1 cellular context compared by ENCODE assay signal in the genomic region with DNA sequence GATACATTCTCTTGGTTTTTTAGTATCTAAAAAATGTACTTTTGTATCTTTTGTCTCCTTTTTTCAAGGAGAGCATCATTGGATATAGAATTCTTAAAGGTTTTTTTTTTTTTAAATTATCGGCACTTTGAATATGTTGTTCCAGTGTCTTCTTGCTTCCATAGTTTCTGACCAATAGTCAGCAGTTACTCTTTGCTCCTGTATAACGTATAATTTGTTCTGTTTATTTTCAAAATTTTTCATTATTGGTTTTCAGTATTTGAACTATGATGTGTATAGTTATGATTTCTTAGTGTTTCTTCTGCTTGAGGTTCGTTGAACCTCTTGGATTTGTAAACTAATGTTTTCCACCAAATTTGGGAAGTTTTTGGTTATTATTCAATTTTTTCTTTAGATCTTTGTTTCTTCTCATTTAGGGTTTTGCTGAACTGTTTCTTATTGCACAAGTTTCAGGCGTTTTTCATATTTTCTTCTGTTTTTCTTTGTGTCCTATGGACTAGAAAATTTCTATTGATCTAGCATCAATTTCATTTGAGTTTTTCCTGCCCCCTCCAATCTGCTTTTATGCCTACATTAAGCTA.
TF ChIP-seq lines count a peak whose summit lies in the region.

No MANE protein-coding gene starts in this region.

TF ChIP-seq in H1, 55 proteins besides CTCF, POLR2A, EP300 and RAD21 (continued from another document):
- TF ChIP-seq, protein P1, sequence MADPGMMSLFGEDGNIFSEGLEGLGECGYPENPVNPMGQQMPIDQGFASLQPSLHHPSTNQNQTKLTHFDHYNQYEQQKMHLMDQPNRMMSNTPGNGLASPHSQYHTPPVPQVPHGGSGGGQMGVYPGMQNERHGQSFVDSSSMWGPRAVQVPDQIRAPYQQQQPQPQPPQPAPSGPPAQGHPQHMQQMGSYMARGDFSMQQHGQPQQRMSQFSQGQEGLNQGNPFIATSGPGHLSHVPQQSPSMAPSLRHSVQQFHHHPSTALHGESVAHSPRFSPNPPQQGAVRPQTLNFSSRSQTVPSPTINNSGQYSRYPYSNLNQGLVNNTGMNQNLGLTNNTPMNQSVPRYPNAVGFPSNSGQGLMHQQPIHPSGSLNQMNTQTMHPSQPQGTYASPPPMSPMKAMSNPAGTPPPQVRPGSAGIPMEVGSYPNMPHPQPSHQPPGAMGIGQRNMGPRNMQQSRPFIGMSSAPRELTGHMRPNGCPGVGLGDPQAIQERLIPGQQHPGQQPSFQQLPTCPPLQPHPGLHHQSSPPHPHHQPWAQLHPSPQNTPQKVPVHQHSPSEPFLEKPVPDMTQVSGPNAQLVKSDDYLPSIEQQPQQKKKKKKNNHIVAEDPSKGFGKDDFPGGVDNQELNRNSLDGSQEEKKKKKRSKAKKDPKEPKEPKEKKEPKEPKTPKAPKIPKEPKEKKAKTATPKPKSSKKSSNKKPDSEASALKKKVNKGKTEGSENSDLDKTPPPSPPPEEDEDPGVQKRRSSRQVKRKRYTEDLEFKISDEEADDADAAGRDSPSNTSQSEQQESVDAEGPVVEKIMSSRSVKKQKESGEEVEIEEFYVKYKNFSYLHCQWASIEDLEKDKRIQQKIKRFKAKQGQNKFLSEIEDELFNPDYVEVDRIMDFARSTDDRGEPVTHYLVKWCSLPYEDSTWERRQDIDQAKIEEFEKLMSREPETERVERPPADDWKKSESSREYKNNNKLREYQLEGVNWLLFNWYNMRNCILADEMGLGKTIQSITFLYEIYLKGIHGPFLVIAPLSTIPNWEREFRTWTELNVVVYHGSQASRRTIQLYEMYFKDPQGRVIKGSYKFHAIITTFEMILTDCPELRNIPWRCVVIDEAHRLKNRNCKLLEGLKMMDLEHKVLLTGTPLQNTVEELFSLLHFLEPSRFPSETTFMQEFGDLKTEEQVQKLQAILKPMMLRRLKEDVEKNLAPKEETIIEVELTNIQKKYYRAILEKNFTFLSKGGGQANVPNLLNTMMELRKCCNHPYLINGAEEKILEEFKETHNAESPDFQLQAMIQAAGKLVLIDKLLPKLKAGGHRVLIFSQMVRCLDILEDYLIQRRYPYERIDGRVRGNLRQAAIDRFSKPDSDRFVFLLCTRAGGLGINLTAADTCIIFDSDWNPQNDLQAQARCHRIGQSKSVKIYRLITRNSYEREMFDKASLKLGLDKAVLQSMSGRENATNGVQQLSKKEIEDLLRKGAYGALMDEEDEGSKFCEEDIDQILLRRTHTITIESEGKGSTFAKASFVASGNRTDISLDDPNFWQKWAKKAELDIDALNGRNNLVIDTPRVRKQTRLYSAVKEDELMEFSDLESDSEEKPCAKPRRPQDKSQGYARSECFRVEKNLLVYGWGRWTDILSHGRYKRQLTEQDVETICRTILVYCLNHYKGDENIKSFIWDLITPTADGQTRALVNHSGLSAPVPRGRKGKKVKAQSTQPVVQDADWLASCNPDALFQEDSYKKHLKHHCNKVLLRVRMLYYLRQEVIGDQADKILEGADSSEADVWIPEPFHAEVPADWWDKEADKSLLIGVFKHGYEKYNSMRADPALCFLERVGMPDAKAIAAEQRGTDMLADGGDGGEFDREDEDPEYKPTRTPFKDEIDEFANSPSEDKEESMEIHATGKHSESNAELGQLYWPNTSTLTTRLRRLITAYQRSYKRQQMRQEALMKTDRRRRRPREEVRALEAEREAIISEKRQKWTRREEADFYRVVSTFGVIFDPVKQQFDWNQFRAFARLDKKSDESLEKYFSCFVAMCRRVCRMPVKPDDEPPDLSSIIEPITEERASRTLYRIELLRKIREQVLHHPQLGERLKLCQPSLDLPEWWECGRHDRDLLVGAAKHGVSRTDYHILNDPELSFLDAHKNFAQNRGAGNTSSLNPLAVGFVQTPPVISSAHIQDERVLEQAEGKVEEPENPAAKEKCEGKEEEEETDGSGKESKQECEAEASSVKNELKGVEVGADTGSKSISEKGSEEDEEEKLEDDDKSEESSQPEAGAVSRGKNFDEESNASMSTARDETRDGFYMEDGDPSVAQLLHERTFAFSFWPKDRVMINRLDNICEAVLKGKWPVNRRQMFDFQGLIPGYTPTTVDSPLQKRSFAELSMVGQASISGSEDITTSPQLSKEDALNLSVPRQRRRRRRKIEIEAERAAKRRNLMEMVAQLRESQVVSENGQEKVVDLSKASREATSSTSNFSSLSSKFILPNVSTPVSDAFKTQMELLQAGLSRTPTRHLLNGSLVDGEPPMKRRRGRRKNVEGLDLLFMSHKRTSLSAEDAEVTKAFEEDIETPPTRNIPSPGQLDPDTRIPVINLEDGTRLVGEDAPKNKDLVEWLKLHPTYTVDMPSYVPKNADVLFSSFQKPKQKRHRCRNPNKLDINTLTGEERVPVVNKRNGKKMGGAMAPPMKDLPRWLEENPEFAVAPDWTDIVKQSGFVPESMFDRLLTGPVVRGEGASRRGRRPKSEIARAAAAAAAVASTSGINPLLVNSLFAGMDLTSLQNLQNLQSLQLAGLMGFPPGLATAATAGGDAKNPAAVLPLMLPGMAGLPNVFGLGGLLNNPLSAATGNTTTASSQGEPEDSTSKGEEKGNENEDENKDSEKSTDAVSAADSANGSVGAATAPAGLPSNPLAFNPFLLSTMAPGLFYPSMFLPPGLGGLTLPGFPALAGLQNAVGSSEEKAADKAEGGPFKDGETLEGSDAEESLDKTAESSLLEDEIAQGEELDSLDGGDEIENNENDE (IDR thresholded peaks at IDR 0.05; ENCODE audit: insufficient replicate concordance, low read length): no peak
- TF ChIP-seq RNF2 (IDR thresholded peaks at IDR 0.05; ENCODE audit: borderline replicate concordance, low read depth, low read length, missing control alignments, poor library complexity, severe bottlenecking) (no peak), SAP30 (IDR thresholded peaks at IDR 0.05; ENCODE audit: insufficient read depth, insufficient replicate concordance, low read length) (no peak), CBX8 (IDR thresholded peaks at IDR 0.05; ENCODE audit: borderline replicate concordance, low read depth, low read length) (no peak), EZH2 (IDR thresholded peaks at IDR 0.05; ENCODE audit: low read depth, low read length, severe bottlenecking) (no peak), KDM1A (IDR thresholded peaks at IDR 0.05; ENCODE audit: borderline replicate concordance, low read length) (no peak)
- TF ChIP-seq, protein P2, sequence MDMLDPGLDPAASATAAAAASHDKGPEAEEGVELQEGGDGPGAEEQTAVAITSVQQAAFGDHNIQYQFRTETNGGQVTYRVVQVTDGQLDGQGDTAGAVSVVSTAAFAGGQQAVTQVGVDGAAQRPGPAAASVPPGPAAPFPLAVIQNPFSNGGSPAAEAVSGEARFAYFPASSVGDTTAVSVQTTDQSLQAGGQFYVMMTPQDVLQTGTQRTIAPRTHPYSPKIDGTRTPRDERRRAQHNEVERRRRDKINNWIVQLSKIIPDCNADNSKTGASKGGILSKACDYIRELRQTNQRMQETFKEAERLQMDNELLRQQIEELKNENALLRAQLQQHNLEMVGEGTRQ (IDR thresholded peaks at IDR 0.05; ENCODE audit: low read length): no peak
